ENCODE assay signal across 24 cellular contexts in the genomic region with DNA sequence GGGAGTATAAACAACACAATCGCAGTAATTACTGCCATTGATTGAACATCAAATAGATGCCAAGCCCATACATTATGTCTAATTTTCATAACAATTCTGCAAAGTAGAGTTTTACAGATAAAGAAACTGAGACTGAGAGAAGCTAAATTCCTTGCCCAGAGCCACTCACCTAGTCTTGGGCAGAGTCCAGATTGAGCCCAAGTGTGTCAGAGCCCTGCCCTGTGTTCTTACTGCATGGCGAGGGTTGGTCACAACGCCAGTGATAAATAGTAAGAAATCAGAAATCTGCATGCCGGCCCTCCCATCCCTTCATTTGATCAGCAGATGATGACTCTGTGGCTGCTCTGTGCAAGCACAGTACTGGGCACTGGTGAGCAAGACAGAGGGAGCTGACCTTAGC.
DNase-seq lines count a peak whose midpoint lies in the region; ATAC-seq and TF ChIP-seq lines count a peak whose summit lies in the region.
"Had no signal": no experiment of that assay in that cellular context is flagged by ENCODE, and none has a peak within 500 bp of the region (broad histone marks: within the 10 kb centered on the region; RNA-seq: fewer than 3 reads in every experiment).

No MANE protein-coding gene starts in this region.

- no peak overlapping the region for H3K9ac ChIP-seq in mucosa of rectum (ENCODE audit: low read depth in 1 of 2, low read length in 2 of 2)
- H3K9ac ChIP-seq: BLaER1 had no signal

- 81% methylated on average over 4 of the region's 4 CpGs for WGBS in right cardiac atrium
- WGBS in transverse colon (ENCODE audit: low coverage in 1 of 2), 2 donors = 71% methylated on average over 4 of the region's 4 CpGs; no CpG with 5 or more reads in 1 of the 2 donors

- H3K4me3 Mint-ChIP-seq in endothelial cell (ENCODE audit: unreplicated experiment) = no peak overlapping the region
- H3K4me3 Mint-ChIP-seq: CD4-positive, CD25-positive, alpha-beta regulatory T cell; H9 had no signal

- H3K27me3 Mint-ChIP-seq in endothelial cell (ENCODE audit: unreplicated experiment) = peaks cover 1% of the 10 kb centered on the region
- H3K27me3 Mint-ChIP-seq: CD4-positive, CD25-positive, alpha-beta regulatory T cell had no signal

- no peak for TF ChIP-seq EP300 in transverse colon (IDR thresholded peaks at IDR 0.05; ENCODE audit: low read depth)

- TF ChIP-seq POLR2A in transverse colon (IDR thresholded peaks at IDR 0.05) (no peak), breast epithelium (IDR thresholded peaks at IDR 0.05) (no peak)

- TF ChIP-seq CTCF in left ventricle myocardium inferior (IDR thresholded peaks at IDR 0.05; ENCODE audit: borderline replicate concordance) = no peak
- no peak for TF ChIP-seq CTCF in endothelial cell (IDR thresholded peaks at IDR 0.05; ENCODE audit: unreplicated experiment)
- TF ChIP-seq CTCF in transverse colon (IDR thresholded peaks at IDR 0.05) = no peak
- TF ChIP-seq CTCF in breast epithelium (IDR thresholded peaks at IDR 0.05) = no peak

- no peaks in the 10 kb centered on the region for H3K27me3 ChIP-seq in left ventricle myocardium inferior (ENCODE audit: low read depth)
- H3K27me3 ChIP-seq in right cardiac atrium (ENCODE audit: control insufficient read depth, insufficient read depth) = no peaks in the 10 kb centered on the region
- H3K27me3 ChIP-seq in mucosa of rectum (ENCODE audit: control insufficient read depth in 2 of 2, insufficient read depth in 2 of 2, low read length in 2 of 2) = no peaks in the 10 kb centered on the region
- H3K27me3 ChIP-seq in transverse colon = no peaks in the 10 kb centered on the region
- H3K27me3 ChIP-seq in breast epithelium = no peaks in the 10 kb centered on the region
- H3K27me3 ChIP-seq: BLaER1 had no signal

- H3K36me3 ChIP-seq in left ventricle myocardium inferior (peaks cover 33% of the 10 kb centered on the region), mucosa of rectum (ENCODE audit: control insufficient read depth in 2 of 2, insufficient read depth in 2 of 2, low read length in 2 of 2) (peaks cover 20 to 29% of the 10 kb centered on the region in 2 donors), transverse colon (peaks cover 0 to 11% (median 2%) of the 10 kb centered on the region in 4 donors), breast epithelium (peaks cover 5% of the 10 kb centered on the region)

- H3K4me3 ChIP-seq in left ventricle myocardium inferior = no peak overlapping the region
- H3K4me3 ChIP-seq in right cardiac atrium (ENCODE audit: low read length) = no peak overlapping the region
- no peak overlapping the region for H3K4me3 ChIP-seq in mucosa of rectum (ENCODE audit: low read length in 2 of 2)
- no peak overlapping the region for H3K4me3 ChIP-seq in transverse colon
- no peak overlapping the region for H3K4me3 ChIP-seq in breast epithelium
- H3K4me3 ChIP-seq: BLaER1, GM23248, PC-9, SK-N-MC had no signal

- H3K4me1 Mint-ChIP-seq in endothelial cell (ENCODE audit: unreplicated experiment) = peaks cover 45% of the 10 kb centered on the region

- H3K4me1 ChIP-seq in left ventricle myocardium inferior (peaks cover 38% of the 10 kb centered on the region), right cardiac atrium (ENCODE audit: control insufficient read depth, insufficient read depth, low read length) (peaks cover 5% of the 10 kb centered on the region), mucosa of rectum (ENCODE audit: control insufficient read depth in 2 of 2, insufficient read depth in 2 of 2, low read length in 2 of 2) (peaks cover 5 to 14% of the 10 kb centered on the region in 2 donors), transverse colon (peaks cover 8 to 23% (median 15%) of the 10 kb centered on the region in 4 donors), breast epithelium (no peaks in the 10 kb centered on the region)
- H3K4me1 ChIP-seq: BLaER1 had no signal

- in situ Hi-C loops in transverse colon (cut with MboI; ENCODE audit: low pct_ligation_motif_present in 1 of 4, low pct_unique_long_range_greater_than_20kb in 1 of 4, low sequenced_read_pairs in 3 of 4) = no loop called here

- peak overlapping the region; percentile 84 for H3K27ac Mint-ChIP-seq in endothelial cell (ENCODE audit: unreplicated experiment)

- ATAC-seq in right cardiac atrium (no peak), HG03354 (IDR thresholded peaks at IDR 0.05; ENCODE audit: poor library complexity, severe bottlenecking, unreplicated experiment) (no peak)

- intact Hi-C loops in left ventricle myocardium inferior (cut with micrococcal nuclease) (no loop called here), right cardiac atrium (cut with DNase I) (no loop called here), transverse colon (cut with DNase I; ENCODE audit: low total_unique reads) (no loop called here), breast epithelium (cut with DNase I; ENCODE audit: low total_unique reads) (no loop called here)

- H3K9me3 Mint-ChIP-seq in endothelial cell (ENCODE audit: unreplicated experiment) = no peaks in the 10 kb centered on the region
- H3K9me3 Mint-ChIP-seq: H9 had no signal

- H3K9me3 ChIP-seq in left ventricle myocardium inferior (replicated peaks) (no peaks in the 10 kb centered on the region), right cardiac atrium (ENCODE audit: control insufficient read depth, low read length) (no peaks in the 10 kb centered on the region), mucosa of rectum (ENCODE audit: control insufficient read depth in 2 of 2, low read length in 2 of 2) (no peaks in the 10 kb centered on the region), transverse colon (no peaks in the 10 kb centered on the region), breast epithelium (no peaks in the 10 kb centered on the region)
- H3K9me3 ChIP-seq: BLaER1 had no signal

- H3K27ac ChIP-seq in left ventricle myocardium inferior (replicated peaks) (peak overlapping the region; percentile 69), right cardiac atrium (ENCODE audit: low read length) (no peak overlapping the region), mucosa of rectum (ENCODE audit: low read depth in 2 of 2, low read length in 2 of 2) (peak overlapping the region; percentile 63 to 67), transverse colon (peak overlapping the region; percentile 44 to 78 (median 66)), breast epithelium (no peak overlapping the region)
- H3K27ac ChIP-seq: BLaER1, HL-60, PC-9, RWPE1, SK-N-MC had no signal

- DNase-seq in left ventricle myocardium inferior (no peak), right cardiac atrium (no peak), endothelial cell (ENCODE audit: low spot score) (no peak), transverse colon (peak; percentile 44), breast epithelium (ENCODE audit: low spot score in 2 of 2) (no peak), anterior cingulate cortex (lab: John Stamatoyannopoulos, UW) (no peak)
- DNase-seq: CD4-positive, CD25-positive, alpha-beta regulatory T cell; H9; NCI-H1048; NCI-H1417; NCI-H1694; NCI-H2029 treated with DMSO at 0.1 percent for 48 hours; NCI-H446 treated with DMSO at 0.1 percent for 48 hours; NCI-H526; NCI-H82; PC-9; SIG-M5 had no signal

- H3K36me3 Mint-ChIP-seq in endothelial cell (ENCODE audit: low read depth, unreplicated experiment) = peaks cover 41% of the 10 kb centered on the region

Comparison
In these comparisons a context has a peak if more than half of its experiments do, and no peak if none do; other contexts are left out.
1. H3K27ac ChIP-seq: peak in left ventricle myocardium inferior (single experiment), mucosa of rectum (2 of 2) and transverse colon (4 of 4); none in right cardiac atrium (single experiment) and breast epithelium (0 of 2).